ENCODE assay signal across 18 cellular contexts in genomic region chr7:27361522-27361921, GRCh38.
DNase-seq lines count a peak whose midpoint lies in the region; ATAC-seq, FAIRE-seq and TF ChIP-seq lines count a peak whose summit lies in the region.
"Had no signal": no experiment of that assay in that cellular context is flagged by ENCODE, and none has a peak within 500 bp of the region (broad histone marks: within the 10 kb centered on the region; RNA-seq: fewer than 3 reads in every experiment).

No MANE protein-coding gene starts in this region.

- H3K36me3 Mint-ChIP-seq in H9 (ENCODE audit: insufficient read depth in 1 of 3, low read depth in 3 of 3) (no peaks in the 10 kb centered on the region), mesothelial cell of epicardium (no peaks in the 10 kb centered on the region)

- H3K27ac Mint-ChIP-seq in H9, result no peak overlapping the region; a peak in 1 of 7 replicates
- peak overlapping the region; percentile 25 for H3K27ac Mint-ChIP-seq in mesothelial cell of epicardium

- H4K5ac ChIP-seq in H9 (ENCODE audit: insufficient read length, low read depth, low read length), result no peak overlapping the region

- H3K9me3 ChIP-seq in H9 (ENCODE audit: control insufficient read depth, low read depth, low read length) (no peaks in the 10 kb centered on the region), uterus (no peaks in the 10 kb centered on the region)
- H3K9me3 ChIP-seq: A549; BLaER1 treated with 17β-estradiol and CSF1 and Interleukin-3, amounts not matched to agents 10 nM and 100 nM; HAP-1 had no signal

- no peak overlapping the region for H3K4me3 ChIP-seq in uterus
- H3K4me3 ChIP-seq: A549; BLaER1 treated with 17β-estradiol and CSF1 and Interleukin-3, amounts not matched to agents 10 nM and 100 nM; HAP-1 had no signal

- H3K4me3 Mint-ChIP-seq in H9 (no peak overlapping the region), mesothelial cell of epicardium (no peak overlapping the region)

- H3K27ac ChIP-seq in H9 (ENCODE audit: insufficient read length, low read depth, low read length) (no peak overlapping the region), VCaP (peak overlapping the region; percentile 92), uterus (peak overlapping the region; percentile 90 to 96)
- H3K27ac ChIP-seq: A549; BLaER1 treated with 17β-estradiol and CSF1 and Interleukin-3, amounts not matched to agents 10 nM and 100 nM had no signal

- H2BK20ac ChIP-seq in H9 (ENCODE audit: low read depth, low read length, poor library complexity, severe bottlenecking), result no peak overlapping the region

- H2BK15ac ChIP-seq in H9 (ENCODE audit: low read depth, low read length), result no peak overlapping the region

- H3K79me2 ChIP-seq in H9 (ENCODE audit: insufficient read depth, low read length), result no peaks in the 10 kb centered on the region

- H3K56ac ChIP-seq in H9 (ENCODE audit: insufficient read length, low read depth, low read length), result no peak overlapping the region

- H2BK120ac ChIP-seq in H9 (ENCODE audit: low read depth, low read length, poor library complexity, severe bottlenecking), result no peak overlapping the region

- H3K4me1 Mint-ChIP-seq in H9 (peaks cover 4% of the 10 kb centered on the region in 2 experiments; a peak in 3 of 4 replicates), mesothelial cell of epicardium (peaks cover 12% of the 10 kb centered on the region)

- H3K23me2 ChIP-seq in H9 (ENCODE audit: insufficient read length, low read depth, low read length, poor library complexity, severe bottlenecking), result no peaks in the 10 kb centered on the region

- H3K4me1 ChIP-seq in H9 (ENCODE audit: insufficient read depth, low read length) (no peaks in the 10 kb centered on the region), uterus (peaks cover 0 to 4% of the 10 kb centered on the region in 2 donors)
- H3K4me1 ChIP-seq: HAP-1 had no signal

- no peak overlapping the region for H3K14ac ChIP-seq in H9 (ENCODE audit: insufficient read depth, low read length)

- no peak for TF ChIP-seq POLR2A in uterus (IDR thresholded peaks at IDR 0.05)

- TF ChIP-seq CTCF in H9 (conservative IDR thresholded peaks at IDR 0.05), result no peak
- TF ChIP-seq CTCF in VCaP (conservative IDR thresholded peaks at IDR 0.05), result no peak
- TF ChIP-seq CTCF in mesothelial cell of epicardium (IDR thresholded peaks at IDR 0.05; ENCODE audit: unreplicated experiment), result no peak
- TF ChIP-seq CTCF in uterus (IDR thresholded peaks at IDR 0.05), result no peak

- no peaks in the 10 kb centered on the region for H3K79me1 ChIP-seq in H9 (ENCODE audit: insufficient read depth, low read depth, low read length, poor library complexity, severe bottlenecking)

- H3K4me2 ChIP-seq in H9 (ENCODE audit: insufficient read depth, insufficient read length, low read length), result no peak overlapping the region
- H3K4me2 ChIP-seq: A549 had no signal

- intact Hi-C loops in uterus (cut with DNase I; ENCODE audit: low total_unique reads), result no loop called here

- ATAC-seq in GM19452 (IDR thresholded peaks at IDR 0.05; ENCODE audit: unreplicated experiment), result no peak
- ATAC-seq: A549 had no signal

- peak overlapping the region; percentile 54 for H2AFZ ChIP-seq in H9 (ENCODE audit: low read length)

- no peak overlapping the region for H2AK5ac ChIP-seq in H9 (ENCODE audit: insufficient read length, low read length)

- no peak for FAIRE-seq in frontal cortex (lab: Jason Lieb, UNC)
- FAIRE-seq: A549, GM12892 had no signal

- peaks cover 3% of the 10 kb centered on the region; the same call in 1 of the 2 replicates for H3K27me3 Mint-ChIP-seq in H9 (ENCODE audit: low read depth)
- H3K27me3 Mint-ChIP-seq in mesothelial cell of epicardium (ENCODE audit: low read depth), result no peaks in the 10 kb centered on the region

- H3K23ac ChIP-seq in H9 (ENCODE audit: insufficient read length, low read depth, low read length), result no peak overlapping the region

- H4K8ac ChIP-seq in H9 (replicated peaks; ENCODE audit: insufficient read length, low read depth, low read length), result no peak overlapping the region

- H3K9ac ChIP-seq in H9 (ENCODE audit: extremely low read depth, insufficient read length, low read length), result no peak overlapping the region
- H3K9ac ChIP-seq: BLaER1 treated with 17β-estradiol and CSF1 and Interleukin-3, amounts not matched to agents 10 nM and 100 nM had no signal

- H3K27me3 ChIP-seq in H9 (ENCODE audit: insufficient read depth, low read length), result no peaks in the 10 kb centered on the region
- H3K27me3 ChIP-seq in uterus, result no peaks in the 10 kb centered on the region
- H3K27me3 ChIP-seq: BLaER1 treated with 17β-estradiol and CSF1 and Interleukin-3, amounts not matched to agents 10 nM and 100 nM had no signal

- H4K20me1 ChIP-seq in H9 (ENCODE audit: control insufficient read depth, insufficient read depth, insufficient read length), result no peaks in the 10 kb centered on the region
- H4K20me1 ChIP-seq: BLaER1 treated with 17β-estradiol and CSF1 and Interleukin-3, amounts not matched to agents 10 nM and 100 nM had no signal

- DNase-seq in H9, result no peak
- DNase-seq in mesothelial cell of epicardium (ENCODE audit: low spot score in 2 of 2, unreplicated experiment in 2 of 2), result no peak
- DNase-seq in uterus, result no peak
- no peak for DNase-seq in stimulated activated naive CD4-positive, alpha-beta T cell treated with Interleukin-2 at 50 U/mL for 16 hours (lab: John Stamatoyannopoulos, UW)
- no peak for DNase-seq in frontal cortex (ENCODE audit: low spot score in 2 of 2)
- DNase-seq: NCI-H1105 treated with DMSO at 0.1 percent for 48 hours; NCI-H1694 treated with DMSO at 0.1 percent for 48 hours; NCI-H2107; NCI-H446 treated with DMSO at 0.1 percent for 48 hours; NK-92 treated with Interleukin-12 subunit alpha and Interleukin-12 subunit beta, amount 100 ng/mL, for 24 hours; RPMI8226; SIG-M5 had no signal

- H2BK12ac ChIP-seq in H9 (ENCODE audit: insufficient read length, low read depth, low read length), result no peak overlapping the region

- H4K91ac ChIP-seq in H9 (ENCODE audit: insufficient read length, low read depth, low read length), result no peak overlapping the region

- H2BK5ac ChIP-seq in H9 (ENCODE audit: insufficient read length, low read length), result no peak overlapping the region

- H3K18ac ChIP-seq in H9 (ENCODE audit: insufficient read length, low read depth, low read length), result no peak overlapping the region

- H3K9me3 Mint-ChIP-seq in H9 (no peaks in the 10 kb centered on the region), mesothelial cell of epicardium (no peaks in the 10 kb centered on the region)

- WGBS in H9 (ENCODE audit: extremely low coverage, insufficient read length, low lambda C conversion rate), result no CpG with 5 or more reads among the region's 10 CpGs

- H3K36me3 ChIP-seq in uterus, result no peaks in the 10 kb centered on the region
- H3K36me3 ChIP-seq: BLaER1 treated with 17β-estradiol and CSF1 and Interleukin-3, amounts not matched to agents 10 nM and 100 nM; HAP-1 had no signal

- H3K4ac ChIP-seq in H9 (ENCODE audit: low read depth, low read length), result no peak overlapping the region

- H3T11ph ChIP-seq in H9 (ENCODE audit: low read length), result no peak overlapping the region
